In genomic region chr16:2700786-2701185, GRCh38 we compare ENCODE assay signal across 27 cellular contexts. TPM values are rescaled to one million over a fixed set of nuclear protein-coding genes. Genes with fewer than 3 reads are reported as not detected.
"Had no signal": no experiment of that assay in that cellular context is flagged by ENCODE, and none has a peak within 500 bp of the region (broad histone marks: within the 10 kb centered on the region; RNA-seq: fewer than 3 reads in every experiment).

No MANE protein-coding gene starts in this region.

- DNase-seq: nephron progenitor cell; nucleus accumbens; retina; right lobe of liver; sigmoid colon; small intestine; stimulated activated CD4-positive, alpha-beta T cell treated with anti-CD3 and anti-CD28 coated beads, Interleukin-15, amount 100 ng/mL, for 24 hours; stimulated activated CD4-positive, alpha-beta T cell treated with anti-CD3 and anti-CD28 coated beads, Interleukin-2, amount 100 ng/mL, for 24 hours; stimulated activated CD4-positive, alpha-beta T cell treated with anti-CD3 and anti-CD28 coated beads, Interleukin-2, amount 100 ng/mL, for 48 hours; stimulated activated CD4-positive, alpha-beta T cell treated with anti-CD3 and anti-CD28 coated beads, Interleukin-4, amount 100 ng/mL, for 24 hours; stimulated activated naive B cell treated with anti-CD40 and anti-IgM and Interleukin-4, amounts not matched to agents 10 μg/mL and 1 μg/mL and 100 μg/mL, for 72 hours; stimulated activated naive CD4-positive, alpha-beta T cell treated with Interleukin-2 at 50 U/mL for 16 hours; stomach; thyroid gland; trophoblast cell had no signal

- H3K4me3 ChIP-seq: pancreas, prostate gland, right atrium auricular region, right lobe of liver, sigmoid colon, stomach, thoracic aorta, thyroid gland, tibial nerve, upper lobe of left lung, vagina had no signal

- H3K4me1 ChIP-seq: pancreas, prostate gland, sigmoid colon, tibial nerve, upper lobe of left lung, vagina had no signal

- ATAC-seq: natural killer cell treated with Interleukin-12 subunit alpha and Interleukin-12 subunit beta and Interleukin-15 and Interleukin-18, amount 100 ng/mL, for 72 hours; pancreas; right lobe of liver; stimulated activated effector memory CD8-positive, alpha-beta T cell treated with anti-CD3 and anti-CD28 coated beads, Interleukin-12 subunit alpha, Interleukin-12 subunit beta, amount 100 ng/mL, for 72 hours; stimulated activated naive B cell treated with anti-CD40 and anti-IgM and Interleukin-4, amounts not matched to agents 10 μg/mL and 1 μg/mL and 100 μg/mL, for 72 hours had no signal

- H3K27me3 ChIP-seq: neutrophil, pancreas, right atrium auricular region, right lobe of liver, sigmoid colon, stomach, thyroid gland, tibial nerve, upper lobe of left lung, vagina had no signal

- H3K9me3 ChIP-seq: neutrophil, pancreas, prostate gland, right atrium auricular region, right lobe of liver, sigmoid colon, stomach, thoracic aorta, thyroid gland, tibial nerve, upper lobe of left lung, vagina had no signal

- FAIRE-seq: pancreas, small intestine, urothelium cell line had no signal

- H3K27ac ChIP-seq: neutrophil, pancreas, prostate gland, right atrium auricular region, right lobe of liver, sigmoid colon, stomach, thoracic aorta, thyroid gland, tibial nerve, upper lobe of left lung, vagina had no signal

RNA-seq across cellular contexts. Expression of gene PRSS27, which starts 19.2 kb away (rescaled TPM):
- total RNA-seq: skeletal muscle tissue had no signal
